ENCODE assay signal across 26 cellular contexts in genomic region chr14:52020315-52020714, GRCh38. TPM values are rescaled to one million over a fixed set of nuclear protein-coding genes. Genes with fewer than 3 reads are reported as not detected.
DNase-seq lines count a peak whose midpoint lies in the region; ATAC-seq and TF ChIP-seq lines count a peak whose summit lies in the region.
"Had no signal": no experiment of that assay in that cellular context is flagged by ENCODE, and none has a peak within 500 bp of the region (broad histone marks: within the 10 kb centered on the region; RNA-seq: fewer than 3 reads in every experiment).

No MANE protein-coding gene starts in this region.

- peak overlapping the region; percentile 58 for H3K27ac Mint-ChIP-seq in activated naive CD8-positive, alpha-beta T cell treated with anti-CD3 and anti-CD28 coated beads, Interleukin-2, amount 10 ng/mL, durations not matched to agents 7 days and 5 days
- no peak overlapping the region for H3K27ac Mint-ChIP-seq in activated naive CD8-positive, alpha-beta T cell treated with anti-CD3 and anti-CD28 coated beads, Interleukin-2, amount 50 U/mL, for 24 hours
- H3K27ac Mint-ChIP-seq in glutamatergic neuron (ENCODE audit: unreplicated experiment): no peak overlapping the region
- H3K27ac Mint-ChIP-seq in CD8-positive, alpha-beta T cell: no peak overlapping the region
- H3K27ac Mint-ChIP-seq: B cell had no signal

- H4K20me1 ChIP-seq in Karpas-422 (ENCODE audit: insufficient read depth, low read depth, low read length): no peaks in the 10 kb centered on the region

- in situ Hi-C loops in GM13976 (cut with MboI; ENCODE audit: low sequenced_read_pairs, unreplicated experiment): no loop called here

- H3K9ac ChIP-seq in subcutaneous abdominal adipose tissue (ENCODE audit: low read length in 5 of 5) (no peak overlapping the region), Karpas-422 (ENCODE audit: low read length) (no peak overlapping the region)

- no peaks in the 10 kb centered on the region for H3K79me2 ChIP-seq in Karpas-422 (ENCODE audit: low read length)

- H3K4me1 ChIP-seq in subcutaneous abdominal adipose tissue (ENCODE audit: control insufficient read depth in 5 of 5, insufficient read depth in 5 of 5, low read length in 5 of 5) (peaks cover 16 to 87% (median 45%) of the 10 kb centered on the region in 5 donors), Karpas-422 (ENCODE audit: low read length) (no peaks in the 10 kb centered on the region)
- peaks cover 21% of the 10 kb centered on the region for H3K4me1 ChIP-seq in CD8-positive, alpha-beta T cell (ENCODE audit: insufficient read depth, low read length)
- H3K4me1 ChIP-seq: A549, prostate gland, testis had no signal

- H3K4me3 ChIP-seq in subcutaneous abdominal adipose tissue (ENCODE audit: low read depth in 1 of 5, low read length in 5 of 5) (no peak overlapping the region), Karpas-422 (ENCODE audit: low read length) (no peak overlapping the region)
- no peak overlapping the region for H3K4me3 ChIP-seq in CD8-positive, alpha-beta T cell (ENCODE audit: low read depth, low read length)
- H3K4me3 ChIP-seq: A549, MG63, prostate gland, testis, vagina had no signal

- H3K27me3 Mint-ChIP-seq in activated naive CD8-positive, alpha-beta T cell treated with anti-CD3 and anti-CD28 coated beads, Interleukin-2, amount 10 ng/mL, durations not matched to agents 7 days and 5 days: peaks cover 5% of the 10 kb centered on the region
- peaks cover 6% of the 10 kb centered on the region for H3K27me3 Mint-ChIP-seq in activated naive CD8-positive, alpha-beta T cell treated with anti-CD3 and anti-CD28 coated beads, Interleukin-2, amount 50 U/mL, for 24 hours
- peaks cover 9% of the 10 kb centered on the region for H3K27me3 Mint-ChIP-seq in glutamatergic neuron (ENCODE audit: unreplicated experiment)
- H3K27me3 Mint-ChIP-seq in CD8-positive, alpha-beta T cell (ENCODE audit: low read depth): peaks cover 5% of the 10 kb centered on the region

- H2AFZ ChIP-seq in Karpas-422 (ENCODE audit: low read length): no peak overlapping the region

- no peaks in the 10 kb centered on the region for H3K9me2 ChIP-seq in Karpas-422 (replicated peaks; ENCODE audit: insufficient read depth, low read length)

- H3K27ac ChIP-seq in subcutaneous abdominal adipose tissue (ENCODE audit: low read depth, low read length): peak overlapping the region; percentile 1
- no peak overlapping the region for H3K27ac ChIP-seq in Karpas-422 (ENCODE audit: low read length)
- H3K27ac ChIP-seq in CD8-positive, alpha-beta T cell (ENCODE audit: low read depth, low read length): no peak overlapping the region
- H3K27ac ChIP-seq: A549, neutrophil, prostate gland, testis, vagina had no signal

- peaks cover 12% of the 10 kb centered on the region for H3K36me3 Mint-ChIP-seq in activated naive CD8-positive, alpha-beta T cell treated with anti-CD3 and anti-CD28 coated beads, Interleukin-2, amount 10 ng/mL, durations not matched to agents 7 days and 5 days
- no peaks in the 10 kb centered on the region for H3K36me3 Mint-ChIP-seq in activated naive CD8-positive, alpha-beta T cell treated with anti-CD3 and anti-CD28 coated beads, Interleukin-2, amount 50 U/mL, for 24 hours (ENCODE audit: low read depth)
- peaks cover 5% of the 10 kb centered on the region for H3K36me3 Mint-ChIP-seq in glutamatergic neuron (ENCODE audit: unreplicated experiment)
- no peaks in the 10 kb centered on the region for H3K36me3 Mint-ChIP-seq in CD8-positive, alpha-beta T cell

- H3K36me3 ChIP-seq in subcutaneous abdominal adipose tissue (ENCODE audit: control insufficient read depth in 5 of 5, insufficient read depth in 5 of 5, low read length in 5 of 5): peaks cover 0 to 19% (median 13%) of the 10 kb centered on the region in 5 donors
- no peaks in the 10 kb centered on the region for H3K36me3 ChIP-seq in Karpas-422 (ENCODE audit: insufficient read depth, low read length)
- H3K36me3 ChIP-seq in CD8-positive, alpha-beta T cell (ENCODE audit: insufficient read depth, low read length): no peaks in the 10 kb centered on the region
- H3K36me3 ChIP-seq: MG63, neutrophil, prostate gland, vagina had no signal

- H3K4me1 Mint-ChIP-seq in activated naive CD8-positive, alpha-beta T cell treated with anti-CD3 and anti-CD28 coated beads, Interleukin-2, amount 10 ng/mL, durations not matched to agents 7 days and 5 days: peaks cover 28% of the 10 kb centered on the region
- H3K4me1 Mint-ChIP-seq in activated naive CD8-positive, alpha-beta T cell treated with anti-CD3 and anti-CD28 coated beads, Interleukin-2, amount 50 U/mL, for 24 hours: peaks cover 38% of the 10 kb centered on the region
- peaks cover 28% of the 10 kb centered on the region for H3K4me1 Mint-ChIP-seq in glutamatergic neuron (ENCODE audit: low read depth, unreplicated experiment)
- peaks cover 25% of the 10 kb centered on the region for H3K4me1 Mint-ChIP-seq in CD8-positive, alpha-beta T cell (ENCODE audit: low read depth)

- H3K4me2 ChIP-seq in Karpas-422 (ENCODE audit: low read depth, low read length, poor library complexity, severe bottlenecking): no peak overlapping the region
- H3K4me2 ChIP-seq: A549 had no signal

- no peaks in the 10 kb centered on the region for H3K9me3 ChIP-seq in subcutaneous abdominal adipose tissue (ENCODE audit: control insufficient read depth in 5 of 5, low read length in 5 of 5)
- no peaks in the 10 kb centered on the region for H3K9me3 ChIP-seq in Karpas-422 (ENCODE audit: low read length)
- no peaks in the 10 kb centered on the region for H3K9me3 ChIP-seq in CD8-positive, alpha-beta T cell (ENCODE audit: low read length)
- H3K9me3 ChIP-seq: A549, MG63, neutrophil, prostate gland, testis, vagina had no signal

- POLR2A ChIA-PET in activated naive CD8-positive, alpha-beta T cell treated with anti-CD3 and anti-CD28 coated beads, Interleukin-2, amount 10 ng/mL, durations not matched to agents 7 days and 5 days (lab: Charles Lee): interaction anchor here (0.6 kb wide), 1 partner anchor 39 kb away, joined by 3 read pairs; no protein-coding TSS in a partner anchor
- POLR2A ChIA-PET in CD8-positive, alpha-beta T cell (lab: Charles Lee): no interaction called here

- no peak for DNase-seq in activated naive CD8-positive, alpha-beta T cell treated with anti-CD3 and anti-CD28 coated beads, Interleukin-2, amount 10 ng/mL, durations not matched to agents 7 days and 5 days
- DNase-seq in activated naive CD8-positive, alpha-beta T cell treated with anti-CD3 and anti-CD28 coated beads, Interleukin-2, amount 50 U/mL, for 24 hours: no peak
- peak; percentile 52 for DNase-seq in LoVo (ENCODE audit: low spot score)
- DNase-seq in glutamatergic neuron: no peak
- no peak for DNase-seq in Karpas-422
- DNase-seq in CD8-positive, alpha-beta T cell: no peak
- DNase-seq in GM13976 (ENCODE audit: low spot score): no peak
- DNase-seq: activated CD4-positive, alpha-beta T cell treated with anti-CD3 and anti-CD28 coated beads, Interleukin-2, amount 50 U/mL, for 48 hours; DMS79; GF-D8; head of caudate nucleus; kidney glomerular epithelial cell; mammary epithelial cell; MG63; NCI-H1417; NCI-H2081; NCI-H774; stimulated activated naive CD4-positive, alpha-beta T cell treated with Interleukin-2 at 50 U/mL for 16 hours; testis had no signal

- CTCF ChIA-PET in CD8-positive, alpha-beta T cell (lab: Charles Lee): interaction anchor here (0.8 kb wide), 1 partner anchor 13 kb away, joined by 4 read pairs; no protein-coding TSS in a partner anchor

- no peak for TF ChIP-seq CTCF in glutamatergic neuron (IDR thresholded peaks at IDR 0.05; ENCODE audit: partially characterized antibody, unreplicated experiment)
- TF ChIP-seq CTCF in CD8-positive, alpha-beta T cell (IDR thresholded peaks at IDR 0.05): no peak
- no peak for TF ChIP-seq CTCF in GM13976 (IDR thresholded peaks at IDR 0.05; ENCODE audit: borderline replicate concordance, control extremely low read depth, extremely low read depth, insufficient read depth, missing control alignments)

- ATAC-seq in activated naive CD8-positive, alpha-beta T cell treated with anti-CD3 and anti-CD28 coated beads, Interleukin-2, amount 10 ng/mL, durations not matched to agents 7 days and 5 days (ENCODE audit: low read depth): no peak
- no peak for ATAC-seq in activated naive CD8-positive, alpha-beta T cell treated with anti-CD3 and anti-CD28 coated beads, Interleukin-2, amount 50 U/mL, for 24 hours
- ATAC-seq in CD8-positive, alpha-beta T cell: no peak
- ATAC-seq: A549; activated CD4-positive, CD25-positive, alpha-beta regulatory T cell treated with anti-CD3 and anti-CD28 coated beads, Interleukin-2, amount 50 U/mL, for 24 hours had no signal

- intact Hi-C loops in CD8-positive, alpha-beta T cell (cut with DNase I, micrococcal nuclease): no loop called here

- H3K9me3 Mint-ChIP-seq in activated naive CD8-positive, alpha-beta T cell treated with anti-CD3 and anti-CD28 coated beads, Interleukin-2, amount 10 ng/mL, durations not matched to agents 7 days and 5 days: peaks cover 12% of the 10 kb centered on the region
- H3K9me3 Mint-ChIP-seq in activated naive CD8-positive, alpha-beta T cell treated with anti-CD3 and anti-CD28 coated beads, Interleukin-2, amount 50 U/mL, for 24 hours: no peaks in the 10 kb centered on the region
- H3K9me3 Mint-ChIP-seq in glutamatergic neuron (ENCODE audit: unreplicated experiment): peaks cover 2% of the 10 kb centered on the region
- H3K9me3 Mint-ChIP-seq in CD8-positive, alpha-beta T cell: no peaks in the 10 kb centered on the region

- H3K27me3 ChIP-seq in subcutaneous abdominal adipose tissue (ENCODE audit: control insufficient read depth in 5 of 5, insufficient read depth in 4 of 5, low read length in 5 of 5): no peaks in the 10 kb centered on the region
- no peaks in the 10 kb centered on the region for H3K27me3 ChIP-seq in Karpas-422 (ENCODE audit: low read length)
- H3K27me3 ChIP-seq in CD8-positive, alpha-beta T cell (ENCODE audit: insufficient read depth, low read length): no peaks in the 10 kb centered on the region
- H3K27me3 ChIP-seq: MG63, testis, vagina had no signal

- H3K4me3 Mint-ChIP-seq in activated naive CD8-positive, alpha-beta T cell treated with anti-CD3 and anti-CD28 coated beads, Interleukin-2, amount 10 ng/mL, durations not matched to agents 7 days and 5 days: no peak overlapping the region
- H3K4me3 Mint-ChIP-seq in activated naive CD8-positive, alpha-beta T cell treated with anti-CD3 and anti-CD28 coated beads, Interleukin-2, amount 50 U/mL, for 24 hours: no peak overlapping the region
- H3K4me3 Mint-ChIP-seq in glutamatergic neuron (ENCODE audit: unreplicated experiment): peak overlapping the region; percentile 4
- H3K4me3 Mint-ChIP-seq in CD8-positive, alpha-beta T cell: no peak overlapping the region
- H3K4me3 Mint-ChIP-seq: B cell had no signal

RNA-seq across cellular contexts. Expression of gene RTRAF, which starts 31.0 kb away (rescaled TPM):
- total RNA-seq in activated naive CD8-positive, alpha-beta T cell treated with anti-CD3 and anti-CD28 coated beads, Interleukin-2, amount 10 ng/mL, durations not matched to agents 7 days and 5 days: 100 to 1,000 TPM; 143 to 147 TPM
- 178 TPM for total RNA-seq in glutamatergic neuron (ENCODE audit: unreplicated experiment)
- total RNA-seq in Karpas-422 (2014; rRNA removed; shearing (Covaris generic); ENCODE audit: low replicate concordance): 291 and 784 TPM in 2 replicates
- total RNA-seq in CD8-positive, alpha-beta T cell: 100 to 1,000 TPM; 155 to 161 TPM

RNA-seq across cellular contexts. Expression of gene NID2, which starts 48.5 kb away (rescaled TPM):
- total RNA-seq in activated naive CD8-positive, alpha-beta T cell treated with anti-CD3 and anti-CD28 coated beads, Interleukin-2, amount 10 ng/mL, durations not matched to agents 7 days and 5 days: under 1 TPM; 0.20 to 0.36 TPM
- total RNA-seq in glutamatergic neuron (ENCODE audit: unreplicated experiment): 2.6 TPM
- total RNA-seq in Karpas-422 (2014; rRNA removed; shearing (Covaris generic); ENCODE audit: low replicate concordance): not detected in 2 replicates
- not detected for total RNA-seq in CD8-positive, alpha-beta T cell
- total RNA-seq: B cell had no signal
